ENCODE assay signal across 1 cellular context in the genomic region with DNA sequence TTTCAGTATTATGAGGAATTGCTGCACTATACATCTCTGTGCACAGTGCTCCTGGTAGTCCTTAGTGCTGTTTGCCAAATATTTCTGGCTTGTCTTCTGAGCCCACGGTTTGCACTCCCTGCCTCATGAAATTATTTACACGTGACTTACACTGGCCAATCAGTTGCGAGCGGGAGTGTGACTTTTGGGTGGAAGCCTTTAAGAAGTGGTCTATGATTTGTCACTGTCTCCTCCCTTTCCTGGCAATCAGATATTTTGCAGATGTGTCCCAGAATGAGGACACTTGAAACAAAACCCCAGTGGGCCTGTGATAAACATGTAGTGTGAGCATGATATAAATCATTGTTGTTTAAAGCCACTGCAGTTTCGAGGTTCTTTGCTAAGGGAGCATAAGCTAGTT.
TF ChIP-seq lines count a peak whose summit lies in the region.

No MANE protein-coding gene starts in this region.

TF ChIP-seq in WTC11, 78 proteins besides CTCF, POLR2A, EP300 and RAD21 (continued from another document):
- TF ChIP-seq, protein P1, sequence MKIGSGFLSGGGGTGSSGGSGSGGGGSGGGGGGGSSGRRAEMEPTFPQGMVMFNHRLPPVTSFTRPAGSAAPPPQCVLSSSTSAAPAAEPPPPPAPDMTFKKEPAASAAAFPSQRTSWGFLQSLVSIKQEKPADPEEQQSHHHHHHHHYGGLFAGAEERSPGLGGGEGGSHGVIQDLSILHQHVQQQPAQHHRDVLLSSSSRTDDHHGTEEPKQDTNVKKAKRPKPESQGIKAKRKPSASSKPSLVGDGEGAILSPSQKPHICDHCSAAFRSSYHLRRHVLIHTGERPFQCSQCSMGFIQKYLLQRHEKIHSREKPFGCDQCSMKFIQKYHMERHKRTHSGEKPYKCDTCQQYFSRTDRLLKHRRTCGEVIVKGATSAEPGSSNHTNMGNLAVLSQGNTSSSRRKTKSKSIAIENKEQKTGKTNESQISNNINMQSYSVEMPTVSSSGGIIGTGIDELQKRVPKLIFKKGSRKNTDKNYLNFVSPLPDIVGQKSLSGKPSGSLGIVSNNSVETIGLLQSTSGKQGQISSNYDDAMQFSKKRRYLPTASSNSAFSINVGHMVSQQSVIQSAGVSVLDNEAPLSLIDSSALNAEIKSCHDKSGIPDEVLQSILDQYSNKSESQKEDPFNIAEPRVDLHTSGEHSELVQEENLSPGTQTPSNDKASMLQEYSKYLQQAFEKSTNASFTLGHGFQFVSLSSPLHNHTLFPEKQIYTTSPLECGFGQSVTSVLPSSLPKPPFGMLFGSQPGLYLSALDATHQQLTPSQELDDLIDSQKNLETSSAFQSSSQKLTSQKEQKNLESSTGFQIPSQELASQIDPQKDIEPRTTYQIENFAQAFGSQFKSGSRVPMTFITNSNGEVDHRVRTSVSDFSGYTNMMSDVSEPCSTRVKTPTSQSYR (CRISPR knock-in tag; IDR thresholded peaks at IDR 0.05): no peak
- TF ChIP-seq, protein P2, sequence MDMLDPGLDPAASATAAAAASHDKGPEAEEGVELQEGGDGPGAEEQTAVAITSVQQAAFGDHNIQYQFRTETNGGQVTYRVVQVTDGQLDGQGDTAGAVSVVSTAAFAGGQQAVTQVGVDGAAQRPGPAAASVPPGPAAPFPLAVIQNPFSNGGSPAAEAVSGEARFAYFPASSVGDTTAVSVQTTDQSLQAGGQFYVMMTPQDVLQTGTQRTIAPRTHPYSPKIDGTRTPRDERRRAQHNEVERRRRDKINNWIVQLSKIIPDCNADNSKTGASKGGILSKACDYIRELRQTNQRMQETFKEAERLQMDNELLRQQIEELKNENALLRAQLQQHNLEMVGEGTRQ (CRISPR knock-in tag; IDR thresholded peaks at IDR 0.05): no peak
- TF ChIP-seq FOXJ3 (CRISPR knock-in tag; IDR thresholded peaks at IDR 0.05; ENCODE audit: borderline replicate concordance) (no peak), JUN (CRISPR knock-in tag; IDR thresholded peaks at IDR 0.05) (no peak), USF1 (CRISPR knock-in tag; IDR thresholded peaks at IDR 0.05) (no peak), NFATC4 (CRISPR knock-in tag; IDR thresholded peaks at IDR 0.05) (no peak), SMAD4 (CRISPR knock-in tag; IDR thresholded peaks at IDR 0.05) (no peak), GRHL2 (CRISPR knock-in tag; IDR thresholded peaks at IDR 0.05; ENCODE audit: insufficient replicate concordance, severe bottlenecking) (no peak), E2F5 (CRISPR knock-in tag; IDR thresholded peaks at IDR 0.05) (no peak), MAX (CRISPR knock-in tag; IDR thresholded peaks at IDR 0.05) (no peak), HMGA2 (CRISPR knock-in tag; IDR thresholded peaks at IDR 0.05) (no peak), NR1H2 (CRISPR knock-in tag; IDR thresholded peaks at IDR 0.05) (no peak), MXD4 (CRISPR knock-in tag; IDR thresholded peaks at IDR 0.05; ENCODE audit: borderline replicate concordance) (no peak), ZBTB21 (CRISPR knock-in tag; IDR thresholded peaks at IDR 0.05; ENCODE audit: borderline replicate concordance) (no peak)
- TF ChIP-seq, protein P3, sequence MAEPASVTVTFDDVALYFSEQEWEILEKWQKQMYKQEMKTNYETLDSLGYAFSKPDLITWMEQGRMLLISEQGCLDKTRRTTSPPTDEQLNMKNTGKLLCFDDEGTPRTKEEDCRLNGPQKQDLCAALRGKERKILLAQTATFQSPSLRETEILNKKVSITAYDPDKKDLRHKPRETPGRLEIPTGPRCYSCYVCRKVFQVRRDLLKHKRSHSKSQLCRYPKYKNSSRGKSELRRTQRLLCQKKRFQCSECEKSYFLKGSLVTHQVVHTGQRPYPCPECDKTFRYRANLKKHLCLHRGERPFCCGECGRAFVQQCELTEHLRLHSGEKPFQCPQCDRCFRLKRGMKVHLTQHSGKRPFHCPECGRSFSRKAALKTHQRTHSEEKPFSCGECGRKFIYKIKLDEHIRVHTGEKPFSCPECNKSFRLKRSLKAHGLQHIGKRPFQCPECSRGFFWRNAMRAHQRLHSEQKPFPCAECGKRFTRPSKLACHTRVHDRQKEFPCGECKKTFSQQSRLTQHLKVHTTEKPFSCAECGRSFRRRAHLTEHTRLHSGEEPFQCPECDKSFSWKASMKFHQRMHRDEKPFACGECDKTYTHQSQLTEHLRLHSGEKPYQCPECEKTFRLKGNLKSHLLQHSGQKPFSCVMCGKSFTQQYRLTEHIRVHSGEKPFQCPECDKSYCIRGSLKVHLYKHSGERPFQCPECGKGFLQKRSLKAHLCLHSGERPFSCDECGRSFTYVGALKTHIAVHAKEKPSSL (CRISPR knock-in tag; conservative IDR thresholded peaks at IDR 0.05): no peak
- TF ChIP-seq, protein P4, sequence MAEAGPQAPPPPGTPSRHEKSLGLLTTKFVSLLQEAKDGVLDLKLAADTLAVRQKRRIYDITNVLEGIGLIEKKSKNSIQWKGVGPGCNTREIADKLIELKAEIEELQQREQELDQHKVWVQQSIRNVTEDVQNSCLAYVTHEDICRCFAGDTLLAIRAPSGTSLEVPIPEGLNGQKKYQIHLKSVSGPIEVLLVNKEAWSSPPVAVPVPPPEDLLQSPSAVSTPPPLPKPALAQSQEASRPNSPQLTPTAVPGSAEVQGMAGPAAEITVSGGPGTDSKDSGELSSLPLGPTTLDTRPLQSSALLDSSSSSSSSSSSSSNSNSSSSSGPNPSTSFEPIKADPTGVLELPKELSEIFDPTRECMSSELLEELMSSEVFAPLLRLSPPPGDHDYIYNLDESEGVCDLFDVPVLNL (CRISPR knock-in tag; IDR thresholded peaks at IDR 0.05; ENCODE audit: borderline replicate concordance, low read depth): no peak
